In genomic region chr5:160685695-160686094, GRCh38 we compare ENCODE assay signal across 8 cellular contexts.
DNase-seq lines count a peak whose midpoint lies in the region; ATAC-seq lines count a peak whose summit lies in the region.

No MANE protein-coding gene starts in this region.

- H3K23ac ChIP-seq in mesendoderm (ENCODE audit: low read length) = no peak overlapping the region

- no peak overlapping the region for H4K5ac ChIP-seq in mesendoderm (ENCODE audit: low read length)

- no peak overlapping the region for H3K27ac ChIP-seq in mesendoderm (ENCODE audit: low read depth, low read length)

- H2BK5ac ChIP-seq in mesendoderm (ENCODE audit: low read length) = no peak overlapping the region

- H3K36me3 ChIP-seq in NT2/D1 (ENCODE audit: insufficient read depth, insufficient read length, low read length) (no peaks in the 10 kb centered on the region), mesendoderm (ENCODE audit: control insufficient read depth, insufficient read depth, low read length) (no peaks in the 10 kb centered on the region)

- no peak overlapping the region for H4K8ac ChIP-seq in mesendoderm (ENCODE audit: low read depth, low read length)

- no peak overlapping the region for H3K4me2 ChIP-seq in mesendoderm (ENCODE audit: low read length)

- H3K18ac ChIP-seq in mesendoderm (ENCODE audit: low read length) = no peak overlapping the region

- H2BK15ac ChIP-seq in mesendoderm (replicated peaks; ENCODE audit: low read depth) = no peak overlapping the region

- H2BK120ac ChIP-seq in mesendoderm (ENCODE audit: low read depth, low read length) = no peak overlapping the region

- no peak overlapping the region for H3K9ac ChIP-seq in NT2/D1 (ENCODE audit: insufficient read length, low read depth)
- H3K9ac ChIP-seq in mesendoderm (ENCODE audit: low read length) = no peak overlapping the region

- no CpG with 5 or more reads among the region's 6 CpGs for WGBS in mesendoderm (ENCODE audit: extremely low coverage, insufficient coverage, low lambda C conversion rate)

- ATAC-seq in GM18867 (IDR thresholded peaks at IDR 0.05; ENCODE audit: unreplicated experiment) = peak; percentile 88
- ATAC-seq in HG02798 (IDR thresholded peaks at IDR 0.05; ENCODE audit: poor library complexity, unreplicated experiment) = peak; percentile 72
- no peak for ATAC-seq in GM21737 (IDR thresholded peaks at IDR 0.05; ENCODE audit: unreplicated experiment)

- H3K4me3 ChIP-seq in NT2/D1 (ENCODE audit: insufficient read length, low read depth) = no peak overlapping the region
- H3K4me3 ChIP-seq in mesendoderm (ENCODE audit: low read length) = no peak overlapping the region

- H3K27me3 ChIP-seq in NT2/D1 (ENCODE audit: insufficient read depth, insufficient read length) (no peaks in the 10 kb centered on the region), mesendoderm (ENCODE audit: insufficient read depth, low read length, poor library complexity) (no peaks in the 10 kb centered on the region)

- peak; percentile 18 for DNase-seq in NT2/D1 (ENCODE audit: low read depth, low spot score)
- DNase-seq in mesendoderm = peak; percentile 70
- DNase-seq in nucleus accumbens (lab: John Stamatoyannopoulos, UW) = no peak
- DNase-seq in C1 segment of cervical spinal cord (lab: John Stamatoyannopoulos, UW) = no peak
- DNase-seq in stimulated activated CD4-positive, alpha-beta T cell treated with anti-CD3 and anti-CD28 coated beads, Interleukin-4, amount 100 ng/mL, for 4 hours = no peak

- H3K56ac ChIP-seq in mesendoderm (ENCODE audit: low read length) = no peak overlapping the region

- H3K79me1 ChIP-seq in mesendoderm (ENCODE audit: low read length) = no peaks in the 10 kb centered on the region

- no peak overlapping the region for H3K4ac ChIP-seq in mesendoderm (ENCODE audit: low read depth, low read length)

- H3K79me2 ChIP-seq in mesendoderm (ENCODE audit: control insufficient read depth, insufficient read depth, low read length) = no peaks in the 10 kb centered on the region

- no peaks in the 10 kb centered on the region for H3K9me3 ChIP-seq in NT2/D1 (ENCODE audit: insufficient read depth, low read length)

- no peak overlapping the region for H2AK5ac ChIP-seq in mesendoderm (ENCODE audit: low read length)

- no peaks in the 10 kb centered on the region for H3K4me1 ChIP-seq in NT2/D1 (ENCODE audit: insufficient read depth, insufficient read length)
- no peaks in the 10 kb centered on the region for H3K4me1 ChIP-seq in mesendoderm (ENCODE audit: control insufficient read depth, low read depth, low read length)

Comparison
In these comparisons a context has a peak if more than half of its experiments do, and no peak if none do; other contexts are left out.
1. DNase-seq: peak in NT2/D1 (single experiment) and mesendoderm (single experiment); none in nucleus accumbens (0 of 56), C1 segment of cervical spinal cord (0 of 14) and stimulated activated CD4-positive, alpha-beta T cell treated with anti-CD3 and anti-CD28 coated beads, Interleukin-4, amount 100 ng/mL, for 4 hours (0 of 2).